In genomic region chr20:32510601-32511357, GRCh38 we compare ENCODE assay signal across 9 cellular contexts.
A peak's percentile ranks its signal among the peaks of the same experiment; 100 is the strongest.
DNase-seq lines count a peak whose midpoint lies in the region; ATAC-seq and TF ChIP-seq lines count a peak whose summit lies in the region.
"Had no signal": no experiment of that assay in that cellular context is flagged by ENCODE, and none has a peak within 500 bp of the region (broad histone marks: within the 10 kb centered on the region; RNA-seq: fewer than 3 reads in every experiment).

No MANE protein-coding gene starts in this region.

- no peaks in the 10 kb centered on the region for H4K20me1 ChIP-seq in osteoblast (ENCODE audit: insufficient read depth, low read length)

- H3K27ac ChIP-seq in dorsolateral prefrontal cortex (peak overlapping the region in 36 of 59 donors; percentile 3 to 74 (median 50)), osteoblast (ENCODE audit: low read depth, low read length) (no peak overlapping the region)
- H3K27ac ChIP-seq: neutrophil had no signal

- H3K4me3 ChIP-seq in dorsolateral prefrontal cortex (peak overlapping the region in 1 of 59 donors; percentile 24), osteoblast (ENCODE audit: insufficient read depth, low read length) (no peak overlapping the region)

- no peak for ATAC-seq in GM21526 (IDR thresholded peaks at IDR 0.05; ENCODE audit: low FRiP score, unreplicated experiment)

- no peaks in the 10 kb centered on the region for H3K4me1 ChIP-seq in osteoblast (ENCODE audit: insufficient read depth, low read length)

- in situ Hi-C loops in G401 (cut with HindIII; ENCODE audit: low sequenced_read_pairs) = no loop called here

- intact Hi-C loops in dorsolateral prefrontal cortex (cut with DNase I) = no loop called here

- DNase-seq in G401 (ENCODE audit: low spot score) (peak; percentile 30), NCI-H526 treated with DMSO at 0.1 percent for 48 hours (lab: John Stamatoyannopoulos, UW) (peak; percentile 20), dorsolateral prefrontal cortex (peak in 1 of 10 donors; percentile 38), osteoblast (ENCODE audit: insufficient read length, low spot score, missing footprints) (peak; percentile 74), cerebellum (ENCODE audit: low spot score) (no peak), mesenteric fat pad (ENCODE audit: low spot score) (no peak), cerebellar cortex (ENCODE audit: low spot score) (no peak)

- H3K27me3 ChIP-seq in dorsolateral prefrontal cortex = no peaks in the 10 kb centered on the region
- H3K27me3 ChIP-seq in osteoblast (ENCODE audit: insufficient read depth, low read length) = peaks cover 8% of the 10 kb centered on the region
- H3K27me3 ChIP-seq: neutrophil had no signal

- H3K36me3 ChIP-seq in osteoblast (ENCODE audit: insufficient read depth, low read length) = no peaks in the 10 kb centered on the region
- H3K36me3 ChIP-seq: neutrophil had no signal

- H3K4me2 ChIP-seq in osteoblast (ENCODE audit: insufficient read depth, low read length) = no peak overlapping the region

- no peaks in the 10 kb centered on the region for H3K9me3 ChIP-seq in osteoblast (ENCODE audit: low read depth, low read length)
- H3K9me3 ChIP-seq: neutrophil had no signal

- H2AFZ ChIP-seq in osteoblast (ENCODE audit: low read length) = no peak overlapping the region

- no peaks in the 10 kb centered on the region for H3K79me2 ChIP-seq in osteoblast (ENCODE audit: insufficient read depth, low read length)

- TF ChIP-seq CTCF in dorsolateral prefrontal cortex (IDR thresholded peaks at IDR 0.05 in 54 of 56, conservative IDR thresholded peaks at IDR 0.05 in 2 of 56; ENCODE audit: low read depth in 1 of 56, partially characterized antibody in 56 of 56) (no peak), osteoblast (IDR thresholded peaks at IDR 0.05; ENCODE audit: extremely low read depth, low read depth, low read length) (no peak)

Comparison
In these comparisons a context has a peak if more than half of its experiments do, and no peak if none do; other contexts are left out.
1. DNase-seq: peak in G401 (single experiment), NCI-H526 treated with DMSO at 0.1 percent for 48 hours (single experiment) and osteoblast (single experiment); none in cerebellum (single experiment), mesenteric fat pad (single experiment) and cerebellar cortex (single experiment).